Comparison of ENCODE assay signal across 9 cellular contexts in genomic region chr20:33675127-33675954, GRCh38. TPM values are rescaled to one million over a fixed set of nuclear protein-coding genes. Genes with fewer than 3 reads are reported as not detected.
DNase-seq lines count a peak whose midpoint lies in the region; ATAC-seq, FAIRE-seq and TF ChIP-seq lines count a peak whose summit lies in the region.
"Had no signal": no experiment of that assay in that cellular context is flagged by ENCODE, and none has a peak within 500 bp of the region (broad histone marks: within the 10 kb centered on the region; RNA-seq: fewer than 3 reads in every experiment).

No MANE protein-coding gene starts in this region.

- H3K27me3 ChIP-seq in CD4-positive, CD25-positive, alpha-beta regulatory T cell (ENCODE audit: control insufficient read depth, insufficient read depth, low read length) = no peaks in the 10 kb centered on the region
- H3K27me3 ChIP-seq in NT2/D1 (ENCODE audit: insufficient read depth, insufficient read length) = no peaks in the 10 kb centered on the region
- no peaks in the 10 kb centered on the region for H3K27me3 ChIP-seq in osteoblast (ENCODE audit: insufficient read depth, low read length)

- H2AFZ ChIP-seq in osteoblast (ENCODE audit: low read length) = peak overlapping the region; percentile 92

- H3K79me2 ChIP-seq in osteoblast (ENCODE audit: insufficient read depth, low read length) = peaks cover 5% of the 10 kb centered on the region

- H3K4me1 Mint-ChIP-seq in CD4-positive, CD25-positive, alpha-beta regulatory T cell = peaks cover 10 to 59% (median 23%) of the 10 kb centered on the region in 4 donors

- H3K9me3 Mint-ChIP-seq in CD4-positive, CD25-positive, alpha-beta regulatory T cell = no peaks in the 10 kb centered on the region

- H3K36me3 Mint-ChIP-seq in CD4-positive, CD25-positive, alpha-beta regulatory T cell = no peaks in the 10 kb centered on the region

- no peaks in the 10 kb centered on the region for H3K9me3 ChIP-seq in CD4-positive, CD25-positive, alpha-beta regulatory T cell (ENCODE audit: control insufficient read depth in 2 of 2, low read length in 2 of 2)
- no peaks in the 10 kb centered on the region; the same call in 1 of the 2 replicates for H3K9me3 ChIP-seq in NT2/D1 (ENCODE audit: insufficient read depth, low read length)
- no peaks in the 10 kb centered on the region for H3K9me3 ChIP-seq in osteoblast (ENCODE audit: low read depth, low read length)

- no peaks in the 10 kb centered on the region for H3K27me3 Mint-ChIP-seq in CD4-positive, CD25-positive, alpha-beta regulatory T cell

- no peak for ATAC-seq in CD4-positive, CD25-positive, alpha-beta regulatory T cell (ENCODE audit: low read depth in 2 of 2)
- ATAC-seq in GM21529 (IDR thresholded peaks at IDR 0.05; ENCODE audit: unreplicated experiment) (no peak), HG03039 (IDR thresholded peaks at IDR 0.05; ENCODE audit: unreplicated experiment) (no peak)

- no peak for DNase-seq in CD4-positive, CD25-positive, alpha-beta regulatory T cell
- DNase-seq in NT2/D1 (ENCODE audit: low read depth, low spot score) (no peak), epithelial cell of proximal tubule (ENCODE audit: low read depth) (no peak), osteoblast (ENCODE audit: insufficient read length, low spot score, missing footprints) (peak; percentile 93), SHP77 treated with DMSO at 0.1 percent for 48 hours (lab: John Stamatoyannopoulos, UW) (no peak), H54 (ENCODE audit: insufficient read length, low spot score) (no peak)

- peak overlapping the region; percentile 86 for H3K9ac ChIP-seq in NT2/D1 (ENCODE audit: insufficient read length, low read depth)

- no peak for FAIRE-seq in H54 (lab: Jason Lieb, UNC)

- TF ChIP-seq POLR2A in H54 (IDR thresholded peaks at IDR 0.05; ENCODE audit: low read depth, low read length) = no peak

- H3K4me3 Mint-ChIP-seq in CD4-positive, CD25-positive, alpha-beta regulatory T cell = peak overlapping the region; percentile 84 to 88 (median 84)

- H3K27ac Mint-ChIP-seq in CD4-positive, CD25-positive, alpha-beta regulatory T cell = peak overlapping the region in 2 of 3 donors; percentile 72 to 94

- H3K27ac ChIP-seq in CD4-positive, CD25-positive, alpha-beta regulatory T cell (ENCODE audit: insufficient read depth, low read length, poor library complexity, severe bottlenecking) = peak overlapping the region; percentile 7
- H3K27ac ChIP-seq in osteoblast (ENCODE audit: low read depth, low read length) = peak overlapping the region; percentile 70

- peaks cover 13% of the 10 kb centered on the region for H4K20me1 ChIP-seq in osteoblast (ENCODE audit: insufficient read depth, low read length)

- H3K4me3 ChIP-seq in CD4-positive, CD25-positive, alpha-beta regulatory T cell (ENCODE audit: low read depth, low read length) = no peak overlapping the region
- H3K4me3 ChIP-seq in NT2/D1 (ENCODE audit: insufficient read length, low read depth) (peak overlapping the region; percentile 81), epithelial cell of proximal tubule (ENCODE audit: low read depth, low read length) (peak overlapping the region; percentile 73), osteoblast (ENCODE audit: insufficient read depth, low read length) (peak overlapping the region; percentile 74)

- peaks cover 48% of the 10 kb centered on the region for H3K4me1 ChIP-seq in CD4-positive, CD25-positive, alpha-beta regulatory T cell (ENCODE audit: control insufficient read depth, insufficient read depth, low read length, poor library complexity, severe bottlenecking)
- H3K4me1 ChIP-seq in NT2/D1 (ENCODE audit: insufficient read depth, insufficient read length) (peaks cover 29% of the 10 kb centered on the region), osteoblast (ENCODE audit: insufficient read depth, low read length) (peaks cover 28% of the 10 kb centered on the region)

- TF ChIP-seq CTCF in epithelial cell of proximal tubule (conservative IDR thresholded peaks at IDR 0.05; ENCODE audit: low read depth, low read length) (no peak), osteoblast (IDR thresholded peaks at IDR 0.05; ENCODE audit: extremely low read depth, low read depth, low read length) (no peak)

- no peaks in the 10 kb centered on the region for H3K36me3 ChIP-seq in CD4-positive, CD25-positive, alpha-beta regulatory T cell (ENCODE audit: control insufficient read depth, insufficient read depth, low read length)
- peaks cover 70% of the 10 kb centered on the region for H3K36me3 ChIP-seq in NT2/D1 (ENCODE audit: insufficient read depth, insufficient read length, low read length)
- H3K36me3 ChIP-seq in osteoblast (ENCODE audit: insufficient read depth, low read length) = peaks cover 18% of the 10 kb centered on the region

- H3K4me2 ChIP-seq in osteoblast (ENCODE audit: insufficient read depth, low read length) = peak overlapping the region; percentile 92

RNA-seq across cellular contexts. Expression of gene NECAB3, which starts 1.1 kb away (rescaled TPM):
- total RNA-seq in CD4-positive, CD25-positive, alpha-beta regulatory T cell = 15.6 TPM
- polyA plus RNA-seq in CD4-positive, CD25-positive, alpha-beta regulatory T cell = 1 to 10 TPM; 3.0 to 6.3 (median 3.6) TPM
- total RNA-seq in epithelial cell of proximal tubule = 13.2 and 26.9 TPM in 2 replicates
- total RNA-seq in osteoblast = 14.7 and 27.1 TPM in 2 replicates

RNA-seq across cellular contexts. Expression of gene ACTL10, which starts 8.6 kb away (rescaled TPM):
- 2.0 TPM for total RNA-seq in CD4-positive, CD25-positive, alpha-beta regulatory T cell
- 10 to 100 TPM in 1 of 4 donors, 1 to 10 TPM in 3; 7.1 to 11.6 (median 8.6) TPM for polyA plus RNA-seq in CD4-positive, CD25-positive, alpha-beta regulatory T cell
- total RNA-seq in epithelial cell of proximal tubule (2.2 TPM in 2 replicates), osteoblast (1.8 and 2.2 TPM in 2 replicates)
- total RNA-seq: H4 had no signal

RNA-seq across cellular contexts. Expression of gene E2F1, which starts 10.8 kb away (rescaled TPM):
- total RNA-seq in CD4-positive, CD25-positive, alpha-beta regulatory T cell = 3.1 TPM
- polyA plus RNA-seq in CD4-positive, CD25-positive, alpha-beta regulatory T cell = 1 to 10 TPM in 1 of 4 donors, under 1 TPM in 3; 0.48 to 2.4 (median 0.85) TPM
- total RNA-seq in epithelial cell of proximal tubule = 17.1 and 35.0 TPM in 2 replicates
- 1.4 and 2.4 TPM in 2 replicates for total RNA-seq in osteoblast

RNA-seq across cellular contexts. Expression of gene C20orf144, which starts 13.2 kb away (rescaled TPM):
- total RNA-seq in CD4-positive, CD25-positive, alpha-beta regulatory T cell = not detected
- polyA plus RNA-seq in CD4-positive, CD25-positive, alpha-beta regulatory T cell = under 1 TPM in 1 of 4 donors, not detected in 3; 0.41 TPM
- total RNA-seq in epithelial cell of proximal tubule (not detected in 2 replicates), osteoblast (under 0.01 TPM in 2 replicates)
- total RNA-seq: H4 had no signal

RNA-seq across cellular contexts. Expression of gene PXMP4, which starts 44.8 kb away (rescaled TPM):
- total RNA-seq in CD4-positive, CD25-positive, alpha-beta regulatory T cell = 5.3 TPM
- polyA plus RNA-seq in CD4-positive, CD25-positive, alpha-beta regulatory T cell = 10 to 100 TPM; 10.7 to 14.5 (median 11.8) TPM
- total RNA-seq in epithelial cell of proximal tubule (2.1 and 2.5 TPM in 2 replicates), osteoblast (5.1 and 6.5 TPM in 2 replicates)
